In the genomic region with DNA sequence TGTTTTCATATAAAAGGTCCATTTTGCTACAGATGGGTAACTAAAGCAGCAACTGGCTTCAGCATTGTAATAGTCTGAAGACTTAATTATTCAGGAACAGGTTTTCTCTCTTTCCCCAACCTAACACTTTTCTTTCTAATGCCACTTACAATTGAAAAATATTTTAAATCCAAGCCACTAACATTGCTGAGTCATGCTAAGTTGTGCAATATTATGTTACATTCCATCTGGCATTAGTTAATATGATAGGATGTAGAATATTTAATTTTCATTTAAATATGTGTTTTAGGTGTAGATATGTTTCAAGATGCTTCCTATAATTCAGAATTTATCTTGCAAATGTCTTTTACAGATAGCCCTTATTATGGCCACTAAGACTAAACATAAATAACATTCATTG, we compare ENCODE assay signal across 1 cellular context.
TF ChIP-seq lines count a peak whose summit lies in the region.

No MANE protein-coding gene starts in this region.

TF ChIP-seq in K562, 482 proteins besides CTCF, POLR2A, EP300 and RAD21 (continued from another document):
- TF ChIP-seq, protein P1, sequence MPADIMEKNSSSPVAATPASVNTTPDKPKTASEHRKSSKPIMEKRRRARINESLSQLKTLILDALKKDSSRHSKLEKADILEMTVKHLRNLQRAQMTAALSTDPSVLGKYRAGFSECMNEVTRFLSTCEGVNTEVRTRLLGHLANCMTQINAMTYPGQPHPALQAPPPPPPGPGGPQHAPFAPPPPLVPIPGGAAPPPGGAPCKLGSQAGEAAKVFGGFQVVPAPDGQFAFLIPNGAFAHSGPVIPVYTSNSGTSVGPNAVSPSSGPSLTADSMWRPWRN (IDR thresholded peaks at IDR 0.05; ENCODE audit: low read depth) = no peak
- TF ChIP-seq NFE2L1 (tag; IDR thresholded peaks at IDR 0.05; ENCODE audit: borderline replicate concordance, low read depth) = peak; percentile 77
- peak; percentile 73 for TF ChIP-seq MAFF (IDR thresholded peaks at IDR 0.05; ENCODE audit: low read length)
